26 cellular contexts compared by ENCODE assay signal in the genomic region with DNA sequence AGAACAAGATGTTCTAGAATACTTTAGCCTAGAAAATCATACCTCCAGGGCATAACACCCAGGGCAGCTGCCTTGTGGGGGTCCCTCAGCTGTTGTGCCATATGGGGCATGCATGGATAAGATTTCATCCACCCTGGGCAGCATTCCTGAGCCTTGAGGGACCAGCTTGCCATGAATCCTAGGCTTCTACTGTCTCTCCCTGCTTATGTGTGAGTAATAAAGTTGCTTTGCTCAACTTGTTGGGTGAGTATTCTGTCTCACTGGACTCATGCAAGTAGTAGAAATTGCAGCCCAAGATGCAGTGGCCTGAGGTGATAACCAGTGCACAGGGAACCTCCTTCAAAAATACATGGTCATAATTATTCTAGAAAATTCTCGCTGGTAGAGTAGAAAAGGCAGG. TPM values are rescaled to one million over a fixed set of nuclear protein-coding genes. Genes with fewer than 3 reads are reported as not detected.
DNase-seq lines count a peak whose midpoint lies in the region; ATAC-seq and TF ChIP-seq lines count a peak whose summit lies in the region.
"Had no signal": no experiment of that assay in that cellular context is flagged by ENCODE, and none has a peak within 500 bp of the region (broad histone marks: within the 10 kb centered on the region; RNA-seq: fewer than 3 reads in every experiment).

No MANE protein-coding gene starts in this region.

- DNase-seq in DMS 273 (lab: John Stamatoyannopoulos, UW; ENCODE audit: unreplicated experiment) (peak; percentile 88), NCI-H524 treated with DMSO at 0.1 percent for 48 hours (lab: John Stamatoyannopoulos, UW) (peak; percentile 31), esophagus muscularis mucosa (ENCODE audit: extremely low spot score) (peak; percentile 91), osteocyte (ENCODE audit: extremely low spot score, unreplicated experiment) (peak; percentile 36), NCI-H345 treated with DMSO at 0.1 percent for 48 hours (lab: John Stamatoyannopoulos, UW; ENCODE audit: unreplicated experiment) (no peak), transverse colon (no peak)
- DNase-seq in CD8-positive, alpha-beta T cell = no peak
- DNase-seq: CD4-positive, CD25-positive, alpha-beta regulatory T cell; DMS79 treated with DMSO at 0.1 percent for 48 hours; GF-D8; GOT3; HFFc6; Kasumi-1; MG63; NCI-H1417; NCI-H1694; NCI-H2029 treated with DMSO at 0.1 percent for 48 hours; NCI-H226; NCI-H510A treated with DMSO at 0.1 percent for 48 hours; NCI-H82; NK-92 treated with Interleukin-12 subunit alpha and Interleukin-12 subunit beta, amount 100 ng/mL, for 24 hours; SHP77 had no signal

- 75% methylated on average over 1 of the region's 1 CpG for WGBS in esophagus muscularis mucosa
- WGBS in transverse colon (ENCODE audit: low coverage in 1 of 2), 2 donors = 55 to 80% methylated on average over 1 of the region's 1 CpG

- no peaks in the 10 kb centered on the region for H3K4me1 Mint-ChIP-seq in osteocyte (ENCODE audit: unreplicated experiment)
- H3K4me1 Mint-ChIP-seq in CD8-positive, alpha-beta T cell (ENCODE audit: low read depth) = no peaks in the 10 kb centered on the region
- H3K4me1 Mint-ChIP-seq: CD4-positive, CD25-positive, alpha-beta regulatory T cell had no signal

- H3K27me3 Mint-ChIP-seq in osteocyte (ENCODE audit: unreplicated experiment) = peaks cover 4% of the 10 kb centered on the region
- peaks cover 2% of the 10 kb centered on the region for H3K27me3 Mint-ChIP-seq in CD8-positive, alpha-beta T cell (ENCODE audit: low read depth)

- intact Hi-C loops in esophagus muscularis mucosa (cut with DNase I) = no loop called here
- intact Hi-C loops in CD8-positive, alpha-beta T cell (cut with DNase I, micrococcal nuclease) = no loop called here
- intact Hi-C loops in transverse colon (cut with DNase I; ENCODE audit: low total_unique reads) = no loop called here

- H3K27ac ChIP-seq in esophagus muscularis mucosa (replicated peaks in 1 of 4) = no peak overlapping the region
- H3K27ac ChIP-seq in CD8-positive, alpha-beta T cell (ENCODE audit: low read depth, low read length) = no peak overlapping the region
- no peak overlapping the region for H3K27ac ChIP-seq in transverse colon
- H3K27ac ChIP-seq: RWPE1 had no signal

- no peaks in the 10 kb centered on the region for H3K4me1 ChIP-seq in esophagus muscularis mucosa
- H3K4me1 ChIP-seq in CD8-positive, alpha-beta T cell (ENCODE audit: insufficient read depth, low read length) = no peaks in the 10 kb centered on the region
- H3K4me1 ChIP-seq in transverse colon = no peaks in the 10 kb centered on the region
- H3K4me1 ChIP-seq: HAP-1 had no signal

- no peak for TF ChIP-seq POLR2A in esophagus muscularis mucosa (IDR thresholded peaks at IDR 0.05; ENCODE audit: low read depth)
- TF ChIP-seq POLR2A in transverse colon (IDR thresholded peaks at IDR 0.05) = no peak

- no peaks in the 10 kb centered on the region for H3K27me3 ChIP-seq in esophagus muscularis mucosa
- H3K27me3 ChIP-seq in CD8-positive, alpha-beta T cell (ENCODE audit: insufficient read depth, low read length) = no peaks in the 10 kb centered on the region
- H3K27me3 ChIP-seq in transverse colon = no peaks in the 10 kb centered on the region
- H3K27me3 ChIP-seq: MG63 had no signal

- H3K4me3 ChIP-seq in esophagus muscularis mucosa (no peak overlapping the region), transverse colon (no peak overlapping the region)
- no peak overlapping the region for H3K4me3 ChIP-seq in CD8-positive, alpha-beta T cell (ENCODE audit: low read depth, low read length)
- H3K4me3 ChIP-seq: HAP-1, K562, MG63 had no signal

- no peaks in the 10 kb centered on the region for H3K36me3 ChIP-seq in esophagus muscularis mucosa
- H3K36me3 ChIP-seq in CD8-positive, alpha-beta T cell (ENCODE audit: insufficient read depth, low read length) = no peaks in the 10 kb centered on the region
- no peaks in the 10 kb centered on the region for H3K36me3 ChIP-seq in transverse colon
- H3K36me3 ChIP-seq: HAP-1, MG63 had no signal

- no peaks in the 10 kb centered on the region for H3K36me3 Mint-ChIP-seq in osteocyte (ENCODE audit: unreplicated experiment)
- H3K36me3 Mint-ChIP-seq in CD8-positive, alpha-beta T cell = no peaks in the 10 kb centered on the region
- H3K36me3 Mint-ChIP-seq: CD4-positive, CD25-positive, alpha-beta regulatory T cell had no signal

- no peak overlapping the region for H3K4me3 Mint-ChIP-seq in osteocyte (ENCODE audit: unreplicated experiment)
- H3K4me3 Mint-ChIP-seq in CD8-positive, alpha-beta T cell = no peak overlapping the region
- H3K4me3 Mint-ChIP-seq: CD4-positive, CD25-positive, alpha-beta regulatory T cell; HFFc6 had no signal

- ATAC-seq in CD8-positive, alpha-beta T cell = no peak
- ATAC-seq: K562 had no signal

- POLR2A ChIA-PET in CD8-positive, alpha-beta T cell (lab: Charles Lee) = no interaction called here

- H3K9me3 ChIP-seq in esophagus muscularis mucosa = no peaks in the 10 kb centered on the region
- no peaks in the 10 kb centered on the region for H3K9me3 ChIP-seq in CD8-positive, alpha-beta T cell (ENCODE audit: low read length)
- H3K9me3 ChIP-seq in transverse colon = no peaks in the 10 kb centered on the region
- H3K9me3 ChIP-seq: HAP-1, MG63 had no signal

- no peak overlapping the region for H3K27ac Mint-ChIP-seq in osteocyte (ENCODE audit: unreplicated experiment)
- H3K27ac Mint-ChIP-seq in CD8-positive, alpha-beta T cell = no peak overlapping the region
- H3K27ac Mint-ChIP-seq: CD4-positive, CD25-positive, alpha-beta regulatory T cell; HFFc6 had no signal

- in situ Hi-C loops in transverse colon (cut with MboI; ENCODE audit: low pct_ligation_motif_present in 1 of 4, low pct_unique_long_range_greater_than_20kb in 1 of 4, low sequenced_read_pairs in 3 of 4) = no loop called here

- H3K9me3 Mint-ChIP-seq in osteocyte (ENCODE audit: unreplicated experiment) = no peaks in the 10 kb centered on the region
- H3K9me3 Mint-ChIP-seq in CD8-positive, alpha-beta T cell = peaks cover 5% of the 10 kb centered on the region
- H3K9me3 Mint-ChIP-seq: HFFc6 had no signal

- TF ChIP-seq EP300 in esophagus muscularis mucosa (IDR thresholded peaks at IDR 0.05) (no peak), transverse colon (IDR thresholded peaks at IDR 0.05; ENCODE audit: low read depth) (no peak)

- CTCF ChIA-PET in CD8-positive, alpha-beta T cell (lab: Charles Lee) = interaction anchor here (1.0 kb wide), 1 partner anchor 102 kb away, joined by 3 read pairs; no protein-coding TSS in a partner anchor

- TF ChIP-seq CTCF in esophagus muscularis mucosa (IDR thresholded peaks at IDR 0.05) = no peak
- TF ChIP-seq CTCF in osteocyte (IDR thresholded peaks at IDR 0.05) = no peak
- no peak for TF ChIP-seq CTCF in CD8-positive, alpha-beta T cell (IDR thresholded peaks at IDR 0.05)
- no peak for TF ChIP-seq CTCF in transverse colon (IDR thresholded peaks at IDR 0.05)

RNA-seq across cellular contexts. Expression of gene EPHB1, which starts 52.1 kb away (rescaled TPM):
- total RNA-seq in esophagus muscularis mucosa (1 to 10 TPM in 3 of 4 donors, under 1 TPM in 1; under 0.01 to 6.1 (median 2.8) TPM), osteocyte (0.75 and 1.1 TPM in 2 replicates), transverse colon (1 to 10 TPM in 2 of 4 donors, under 1 TPM in 2; 0.82 to 2.2 (median 1.2) TPM)
- total RNA-seq in CD8-positive, alpha-beta T cell = not detected
- total RNA-seq: A172 had no signal

Comparison
In these comparisons a context has a peak if more than half of its experiments do, and no peak if none do; other contexts are left out.
1. DNase-seq: peak in DMS 273 (single experiment), NCI-H524 treated with DMSO at 0.1 percent for 48 hours (single experiment), esophagus muscularis mucosa (single experiment) and osteocyte (single experiment); none in NCI-H345 treated with DMSO at 0.1 percent for 48 hours (single experiment), CD8-positive, alpha-beta T cell (0 of 7) and transverse colon (single experiment).